ENCODE assay signal across 8 cellular contexts in genomic region chr1:20787775-20788488, GRCh38. TPM values are rescaled to one million over a fixed set of nuclear protein-coding genes. Genes with fewer than 3 reads are reported as not detected.
DNase-seq lines count a peak whose midpoint lies in the region; ATAC-seq, FAIRE-seq and TF ChIP-seq lines count a peak whose summit lies in the region.

No MANE protein-coding gene starts in this region.

- H3K27me3 ChIP-seq in heart right ventricle, result no peaks in the 10 kb centered on the region

- H3K9ac ChIP-seq in kidney (ENCODE audit: low read length in 2 of 2), result peak overlapping the region; percentile 27 to 88

- no peaks in the 10 kb centered on the region for H3K9me3 ChIP-seq in heart right ventricle
- no peaks in the 10 kb centered on the region for H3K9me3 ChIP-seq in kidney (ENCODE audit: control insufficient read depth in 1 of 2, low read length in 2 of 2)

- TF ChIP-seq CTCF in heart right ventricle (IDR thresholded peaks at IDR 0.05) (no peak), astrocyte of the cerebellum (IDR thresholded peaks at IDR 0.05; ENCODE audit: low read depth, low read length, missing control alignments) (no peak), kidney (IDR thresholded peaks at IDR 0.05; ENCODE audit: borderline replicate concordance, extremely low read depth, insufficient read depth) (no peak)

- H3K4me1 ChIP-seq in heart right ventricle (peaks cover 0 to 38% (median 34%) of the 10 kb centered on the region in 9 donors), kidney (ENCODE audit: control insufficient read depth in 1 of 2, insufficient read depth in 1 of 2, low read depth in 1 of 2, low read length in 2 of 2) (peaks cover 0 to 12% of the 10 kb centered on the region in 2 donors)

- intact Hi-C loops in heart right ventricle (cut with DNase I), result loop anchor here in 2 of 10 donors (10.0 kb wide), 2 partner anchors 93 to 407 kb away; no protein-coding TSS in a partner anchor
- intact Hi-C loops in Right ventricle myocardium inferior (cut with DNase I), result no loop called here
- intact Hi-C loops in kidney (cut with DNase I), result no loop called here

- H3K27ac ChIP-seq in heart right ventricle, result peak overlapping the region; percentile 90 to 99 (median 98)
- peak overlapping the region; percentile 82 to 95 for H3K27ac ChIP-seq in kidney (ENCODE audit: low read depth in 2 of 2, low read length in 2 of 2)

- no peak for ATAC-seq in heart right ventricle
- ATAC-seq in Right ventricle myocardium inferior, result no peak
- ATAC-seq in GM18870 (IDR thresholded peaks at IDR 0.05; ENCODE audit: unreplicated experiment), result no peak

- DNase-seq in heart right ventricle (no peak), Right ventricle myocardium inferior (ENCODE audit: missing footprints) (no peak), NCI-H460 (ENCODE audit: extremely low read depth, low read depth) (peak; percentile 24), astrocyte of the cerebellum (ENCODE audit: low read depth) (peak; percentile 8), kidney (no peak), superior temporal gyrus (ENCODE audit: extremely low spot score) (peak; percentile 57)
- DNase-seq in stimulated activated CD4-positive, alpha-beta T cell treated with anti-CD3 and anti-CD28 coated beads, Interleukin-4, amount 100 ng/mL, for 1 hour, result no peak

- H3K36me3 ChIP-seq in heart right ventricle (no peaks in the 10 kb centered on the region), kidney (ENCODE audit: control insufficient read depth in 1 of 2, insufficient read depth in 2 of 2, low read length in 2 of 2) (no peaks in the 10 kb centered on the region)

- 15 to 17% methylated on average over 16 of the region's 16 CpGs for WGBS in heart right ventricle, 2 donors

- H3K4me3 ChIP-seq in heart right ventricle, result peak overlapping the region; percentile 63 to 99 (median 94)
- peak overlapping the region; percentile 94 for H3K4me3 ChIP-seq in astrocyte of the cerebellum (ENCODE audit: low read depth, low read length)
- peak overlapping the region; percentile 84 to 93 for H3K4me3 ChIP-seq in kidney (ENCODE audit: low read length in 2 of 2)

- in situ Hi-C loops in astrocyte of the cerebellum (cut with HindIII; ENCODE audit: low sequenced_read_pairs), result no loop called here

- no peak for FAIRE-seq in kidney (lab: Jason Lieb, UNC)

RNA-seq across cellular contexts. Expression of gene HP1BP3, which starts 0.8 kb away (rescaled TPM):
- 100 to 1,000 TPM; 106 to 148 (median 135) TPM for total RNA-seq in heart right ventricle
- 10 to 100 TPM; 54.4 to 56.3 TPM for polyA plus RNA-seq in heart right ventricle
- 110 TPM for total RNA-seq in Right ventricle myocardium inferior
- total RNA-seq in NCI-H460 (2014; rRNA removed; shearing (Covaris generic)), result 152 and 154 TPM in 2 replicates
- polyA plus RNA-seq in NCI-H460 (2014; cell fraction: nucleus; rRNA removed), result 233 and 350 TPM in 2 replicates
- total RNA-seq in kidney, result 198 TPM
- polyA plus RNA-seq in kidney (ENCODE audit: insufficient read depth, low read depth, low replicate concordance), result 52.4 TPM

RNA-seq across cellular contexts. Expression of gene SH2D5, which starts 55.4 kb away (rescaled TPM):
- total RNA-seq in heart right ventricle (under 1 TPM in 3 of 10 donors, not detected in 7; 0.15 to 0.21 (median 0.20) TPM), Right ventricle myocardium inferior (not detected), kidney (0.57 TPM)
- polyA plus RNA-seq in heart right ventricle (1 to 10 TPM in 1 of 2 donors, not detected in 1; 6.4 TPM), kidney (ENCODE audit: insufficient read depth, low read depth, low replicate concordance) (0.19 TPM)
- 0.87 and 0.92 TPM in 2 replicates for total RNA-seq in NCI-H460 (2014; rRNA removed; shearing (Covaris generic))
- polyA plus RNA-seq in NCI-H460 (2014; cell fraction: nucleus; rRNA removed), result 1.8 and 2.9 TPM in 2 replicates

Comparison
In these comparisons a context has a peak if more than half of its experiments do, and no peak if none do; other contexts are left out.
1. DNase-seq: peak in NCI-H460 (single experiment), astrocyte of the cerebellum (single experiment) and superior temporal gyrus (single experiment); none in heart right ventricle (0 of 2), Right ventricle myocardium inferior (single experiment), kidney (single experiment) and stimulated activated CD4-positive, alpha-beta T cell treated with anti-CD3 and anti-CD28 coated beads, Interleukin-4, amount 100 ng/mL, for 1 hour (single experiment).
2. Peak in every context shown above with its lines, with median percentiles within 50 percentile points of each other: H3K4me3 ChIP-seq.